ENCODE assay signal across 1 cellular context in the genomic region with DNA sequence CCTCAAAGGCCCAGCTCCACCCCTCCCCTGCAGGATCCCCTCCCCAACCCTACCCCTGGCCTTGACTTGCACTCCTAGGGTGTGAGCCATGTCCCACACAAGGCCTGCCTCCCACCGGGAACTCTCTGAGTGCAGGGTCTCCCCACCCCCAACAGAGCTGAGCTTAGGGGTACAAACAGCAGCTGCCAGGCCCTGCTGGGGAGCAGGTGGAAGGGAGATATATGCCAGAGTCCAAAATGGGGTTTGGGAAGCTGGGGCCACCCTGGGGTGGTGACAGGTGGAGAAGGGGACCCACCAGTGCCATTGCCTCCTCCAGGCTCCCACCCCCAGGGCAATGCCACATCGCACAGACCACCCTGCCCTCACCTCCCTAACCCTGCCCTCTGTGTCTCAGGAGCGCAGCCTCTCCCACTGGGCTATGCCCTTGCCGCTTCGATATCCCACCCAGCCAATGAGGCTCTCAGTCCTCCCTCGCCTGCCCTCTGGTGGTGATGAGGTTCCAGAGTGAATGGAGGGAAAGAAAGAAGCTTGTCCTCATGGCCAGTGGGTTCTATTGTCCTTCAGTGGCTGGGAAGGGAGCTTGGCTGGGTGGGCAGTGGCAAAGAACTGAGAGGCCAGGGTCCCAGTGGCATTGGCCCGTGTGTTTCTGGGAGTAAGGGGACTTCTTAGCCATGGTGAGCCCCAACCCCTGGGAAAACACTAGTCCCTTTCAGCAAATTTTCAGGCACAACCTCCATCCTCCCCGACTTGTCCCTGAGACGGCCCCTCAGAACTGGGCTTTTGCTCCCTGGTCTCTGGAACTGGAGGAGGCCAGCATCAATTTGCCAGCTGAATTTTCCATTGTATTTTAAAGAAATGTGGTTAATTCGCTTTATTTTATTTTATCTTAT.
TF ChIP-seq lines count a peak whose summit lies in the region.

No MANE protein-coding gene starts in this region.

TF ChIP-seq in H1, 55 proteins besides CTCF, POLR2A, EP300 and RAD21 (continued from another document):
- TF ChIP-seq, protein P1, sequence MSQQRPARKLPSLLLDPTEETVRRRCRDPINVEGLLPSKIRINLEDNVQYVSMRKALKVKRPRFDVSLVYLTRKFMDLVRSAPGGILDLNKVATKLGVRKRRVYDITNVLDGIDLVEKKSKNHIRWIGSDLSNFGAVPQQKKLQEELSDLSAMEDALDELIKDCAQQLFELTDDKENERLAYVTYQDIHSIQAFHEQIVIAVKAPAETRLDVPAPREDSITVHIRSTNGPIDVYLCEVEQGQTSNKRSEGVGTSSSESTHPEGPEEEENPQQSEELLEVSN (IDR thresholded peaks at IDR 0.05): peak; percentile 89
- TF ChIP-seq KDM1A (IDR thresholded peaks at IDR 0.05; ENCODE audit: borderline replicate concordance, low read length): no peak
